Comparison of ENCODE assay signal across 33 cellular contexts in the genomic region with DNA sequence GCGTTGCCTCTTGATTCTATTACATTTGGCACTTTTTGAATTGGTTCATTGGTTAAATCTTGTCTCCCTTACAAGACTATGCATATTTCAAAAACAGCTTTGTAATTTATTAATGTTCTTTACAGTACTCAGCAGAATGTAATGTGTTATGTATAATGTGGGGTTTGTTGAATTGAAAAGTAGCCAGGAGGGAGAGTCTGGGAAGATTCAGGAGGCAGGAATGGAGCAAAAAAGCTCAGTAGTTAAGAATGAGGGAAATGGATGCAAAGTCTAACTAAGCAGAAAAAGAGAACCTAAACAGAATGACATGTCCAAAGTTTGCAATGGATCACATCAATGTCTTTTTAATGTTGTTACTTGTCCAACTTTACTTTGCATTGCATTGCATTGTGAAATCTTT.
"Had no signal": no experiment of that assay in that cellular context is flagged by ENCODE, and none has a peak within 500 bp of the region (broad histone marks: within the 10 kb centered on the region; RNA-seq: fewer than 3 reads in every experiment).

No MANE protein-coding gene starts in this region.

- H3K9me3 ChIP-seq: adrenal gland, Peyer's patch, SJSA1, SK-N-SH had no signal

- ATAC-seq: activated CD8-positive, alpha-beta T cell treated with anti-CD3 and anti-CD28 coated beads for 36 hours; PC-3 had no signal

- H3K27me3 ChIP-seq: adrenal gland, brain microvascular endothelial cell, Peyer's patch, SJSA1 had no signal

- H3K4me2 ChIP-seq: SK-N-SH had no signal

- H3K4me3 ChIP-seq: adrenal gland, Peyer's patch, SJSA1 had no signal

- DNase-seq: activated CD4-positive, alpha-beta T cell treated with anti-CD3 and anti-CD28 coated beads, Interleukin-2, amount 10 ng/mL, durations not matched to agents 24 days and 14 days; activated CD4-positive, alpha-beta T cell treated with anti-CD3 and anti-CD28 coated beads, Interleukin-2, amount 50 U/mL, for 4 hours; activated CD8-positive, alpha-beta T cell treated with anti-CD3 and anti-CD28 coated beads for 36 hours; activated gamma-delta T cell; activated naive CD4-positive, alpha-beta T cell treated with Interleukin-2 at 50 U/mL for 16 hours; activated naive CD8-positive, alpha-beta T cell treated with anti-CD3 and anti-CD28 coated beads, Interleukin-2, amount 10 ng/mL, durations not matched to agents 7 days and 5 days; activated T-cell treated with anti-CD3 and anti-CD28 coated beads, Interleukin-2, amount 50 U/mL, for 1 hour; adrenal gland; anterior cingulate cortex; brain microvascular endothelial cell; MM.1S; MV-4-11; NCI-H1092; NCI-H1436 treated with DMSO at 0.1 percent for 48 hours; NCI-H1694 treated with DMSO at 0.1 percent for 48 hours; NCI-H2029 treated with DMSO at 0.1 percent for 48 hours; NCI-H2107; NCI-H2171; NCI-H510A; NCI-H526; NCI-H748 treated with DMSO at 0.1 percent for 48 hours; NK-92 treated with Interleukin-12 subunit alpha and Interleukin-12 subunit beta, amount 100 ng/mL, for 24 hours; PC-3; Peyer's patch; RPMI8226; SHP77 treated with DMSO at 0.1 percent for 48 hours; SK-N-SH had no signal

- H3K27ac ChIP-seq: adrenal gland, brain microvascular endothelial cell, Peyer's patch, SJSA1 had no signal

- H3K4me3 Mint-ChIP-seq: activated CD4-positive, alpha-beta T cell treated with anti-CD3 and anti-CD28 coated beads, Interleukin-2, amount 10 ng/mL, durations not matched to agents 24 days and 14 days; activated CD8-positive, alpha-beta T cell treated with anti-CD3 and anti-CD28 coated beads for 36 hours; activated naive CD4-positive, alpha-beta T cell treated with anti-CD3 and anti-CD28 coated beads, Interleukin-2, amount 50 U/mL, for 24 hours; activated naive CD8-positive, alpha-beta T cell treated with anti-CD3 and anti-CD28 coated beads, Interleukin-2, amount 10 ng/mL, durations not matched to agents 7 days and 5 days; central memory CD8-positive, alpha-beta T cell; T-helper 1 cell treated with Interleukin-12 subunit alpha and Interleukin-12 subunit beta and Interleukin-4 antibody, amounts not matched to agents 30 μg/mL and 1 μg/mL, for 36 hours; T-helper 2 cell treated with Interferon-gamma antibody and Interleukin-4, amounts not matched to agents 5 μg/mL and 100 μg/mL, for 36 hours had no signal

- H3K27ac Mint-ChIP-seq: activated CD4-positive, alpha-beta T cell treated with anti-CD3 and anti-CD28 coated beads, Interleukin-2, amount 10 ng/mL, durations not matched to agents 24 days and 14 days; activated CD8-positive, alpha-beta T cell treated with anti-CD3 and anti-CD28 coated beads for 36 hours; activated naive CD4-positive, alpha-beta T cell treated with anti-CD3 and anti-CD28 coated beads, Interleukin-2, amount 50 U/mL, for 24 hours; activated naive CD8-positive, alpha-beta T cell treated with anti-CD3 and anti-CD28 coated beads, Interleukin-2, amount 10 ng/mL, durations not matched to agents 7 days and 5 days; activated T-helper 2 cell treated with anti-CD3 and anti-CD28 coated beads, Interferon-gamma antibody, Interleukin-2, Interleukin-4, amounts not matched to agents 10 μg/mL and 5 μg/mL and 100 μg/mL, durations not matched to agents 14 hours and 24 hours and 36 hours; T-helper 1 cell treated with Interleukin-12 subunit alpha and Interleukin-12 subunit beta and Interleukin-4 antibody, amounts not matched to agents 30 μg/mL and 1 μg/mL, for 36 hours; T-helper 2 cell treated with Interferon-gamma antibody and Interleukin-4, amounts not matched to agents 5 μg/mL and 100 μg/mL, for 36 hours had no signal

- H3K4me1 Mint-ChIP-seq: activated CD4-positive, alpha-beta T cell treated with anti-CD3 and anti-CD28 coated beads, Interleukin-2, amount 10 ng/mL, durations not matched to agents 24 days and 14 days; activated naive CD4-positive, alpha-beta T cell treated with anti-CD3 and anti-CD28 coated beads, Interleukin-2, amount 50 U/mL, for 24 hours; activated naive CD8-positive, alpha-beta T cell treated with anti-CD3 and anti-CD28 coated beads, Interleukin-2, amount 10 ng/mL, durations not matched to agents 7 days and 5 days; central memory CD8-positive, alpha-beta T cell had no signal

- H3K9me3 Mint-ChIP-seq: activated CD4-positive, alpha-beta T cell treated with anti-CD3 and anti-CD28 coated beads, Interleukin-2, amount 10 ng/mL, durations not matched to agents 24 days and 14 days; activated CD8-positive, alpha-beta T cell treated with anti-CD3 and anti-CD28 coated beads for 36 hours; activated naive CD4-positive, alpha-beta T cell treated with anti-CD3 and anti-CD28 coated beads, Interleukin-2, amount 50 U/mL, for 24 hours; activated naive CD8-positive, alpha-beta T cell treated with anti-CD3 and anti-CD28 coated beads, Interleukin-2, amount 10 ng/mL, durations not matched to agents 7 days and 5 days; activated T-helper 2 cell treated with anti-CD3 and anti-CD28 coated beads, Interferon-gamma antibody, Interleukin-2, Interleukin-4, amounts not matched to agents 10 μg/mL and 5 μg/mL and 100 μg/mL, durations not matched to agents 14 hours and 24 hours and 36 hours; central memory CD8-positive, alpha-beta T cell; T-helper 1 cell treated with Interleukin-12 subunit alpha and Interleukin-12 subunit beta and Interleukin-4 antibody, amounts not matched to agents 30 μg/mL and 1 μg/mL, for 36 hours; T-helper 2 cell treated with Interferon-gamma antibody and Interleukin-4, amounts not matched to agents 5 μg/mL and 100 μg/mL, for 36 hours had no signal

- H3K9ac ChIP-seq: SK-N-SH had no signal

- H3K36me3 ChIP-seq: adrenal gland, brain microvascular endothelial cell, Peyer's patch, SJSA1 had no signal

- H3K4me1 ChIP-seq: adrenal gland, Peyer's patch, SJSA1 had no signal

- H3K36me3 Mint-ChIP-seq: activated naive CD4-positive, alpha-beta T cell treated with anti-CD3 and anti-CD28 coated beads, Interleukin-2, amount 50 U/mL, for 24 hours; activated naive CD8-positive, alpha-beta T cell treated with anti-CD3 and anti-CD28 coated beads, Interleukin-2, amount 10 ng/mL, durations not matched to agents 7 days and 5 days had no signal
